In genomic region chr10:60311821-60312220, GRCh38 we compare ENCODE assay signal across 26 cellular contexts.
"Had no signal": no experiment of that assay in that cellular context is flagged by ENCODE, and none has a peak within 500 bp of the region (broad histone marks: within the 10 kb centered on the region; RNA-seq: fewer than 3 reads in every experiment).

No MANE protein-coding gene starts in this region.

- H3K4me1 ChIP-seq: lower lobe of right lung, psoas muscle, uterus had no signal

- H3K4me3 ChIP-seq: left lung, lower lobe of right lung, mucosa of descending colon, neural progenitor cell, psoas muscle, right lobe of liver, smooth muscle cell, suprapubic skin, thoracic aorta, tibial nerve, uterus had no signal

- DNase-seq: hypothalamus; immature natural killer cell; kidney; left colon; left lung; lower lobe of right lung; mammary epithelial cell; mesendoderm; midbrain; mucosa of descending colon; naive thymus-derived CD4-positive, alpha-beta T cell; nephron progenitor cell; occipital lobe; psoas muscle; right lobe of liver; stimulated activated CD4-positive, alpha-beta T cell treated with anti-CD3 and anti-CD28 coated beads, Interleukin-4, amount 100 ng/mL, for 24 hours; stimulated activated naive CD4-positive, alpha-beta T cell; uterus had no signal

- ATAC-seq: left colon; left lung; lower lobe of right lung; mucosa of descending colon; naive thymus-derived CD4-positive, alpha-beta T cell; psoas muscle; right lobe of liver; stimulated activated effector memory CD8-positive, alpha-beta T cell treated with anti-CD3 and anti-CD28 coated beads, Interleukin-12 subunit alpha, Interleukin-12 subunit beta, amount 100 ng/mL, for 72 hours had no signal

- H3K9ac ChIP-seq: neural progenitor cell, parathyroid adenoma had no signal

- H2AFZ ChIP-seq: neural progenitor cell, parathyroid adenoma had no signal

- H3K36me3 ChIP-seq: left lung, lower lobe of right lung, neural progenitor cell, neutrophil, right lobe of liver, suprapubic skin, thoracic aorta, tibial nerve, uterus had no signal

- H3K4me2 ChIP-seq: neural progenitor cell, smooth muscle cell had no signal

- H3K9me3 ChIP-seq: left lung, lower lobe of right lung, mucosa of descending colon, neutrophil, psoas muscle, right lobe of liver, suprapubic skin, thoracic aorta, tibial nerve, uterus had no signal

- H3K27ac ChIP-seq: left lung, lower lobe of right lung, neural progenitor cell, neutrophil, parathyroid adenoma, psoas muscle, right lobe of liver, suprapubic skin, thoracic aorta, uterus had no signal

- H3K27me3 ChIP-seq: left lung, neural progenitor cell, neutrophil, right lobe of liver, suprapubic skin, tibial nerve, uterus had no signal
